In the genomic region with DNA sequence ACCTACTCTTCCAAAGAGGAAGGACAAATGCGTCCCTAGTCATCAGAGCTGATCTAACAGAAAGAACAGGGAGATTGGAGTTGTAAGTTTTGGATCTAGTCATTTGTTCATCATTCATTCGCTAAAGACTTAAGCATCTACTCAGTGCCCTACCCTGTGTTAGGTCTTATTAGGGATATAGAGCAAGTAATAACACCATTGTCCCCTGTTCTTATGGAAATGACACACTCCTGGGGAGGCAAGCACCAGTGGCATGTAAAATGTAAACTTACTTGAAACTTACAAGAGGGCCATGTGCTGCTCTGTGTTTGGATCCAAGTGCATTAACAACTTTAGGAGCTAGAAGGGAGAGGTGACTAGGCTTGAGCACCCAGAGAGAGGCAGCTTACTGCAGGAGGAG, we compare ENCODE assay signal across 28 cellular contexts.
"Had no signal": no experiment of that assay in that cellular context is flagged by ENCODE, and none has a peak within 500 bp of the region (broad histone marks: within the 10 kb centered on the region; RNA-seq: fewer than 3 reads in every experiment).

No MANE protein-coding gene starts in this region.

- H3K4me1 Mint-ChIP-seq: immature natural killer cell; mesothelial cell of epicardium; naive B cell; naive thymus-derived CD8-positive, alpha-beta T cell had no signal

- H3K27ac ChIP-seq: coronary artery, dorsolateral prefrontal cortex, esophagus muscularis mucosa, foreskin keratinocyte, gastroesophageal sphincter, heart right ventricle, lower lobe of right lung had no signal

- DNase-seq: dermis blood vessel endothelial cell; dorsolateral prefrontal cortex; effector CD4-positive, alpha-beta T cell; effector memory CD4-positive, alpha-beta T cell; foreskin keratinocyte; glutamatergic neuron; head of caudate nucleus; heart right ventricle; hippocampal formation; immature natural killer cell; islet precursor cell; kidney; kidney glomerular epithelial cell; left colon; left ventricle myocardium superior; lower lobe of right lung; mesenchymal stem cell; mucosa of descending colon; naive B cell; naive thymus-derived CD8-positive, alpha-beta T cell had no signal

- H3K27me3 Mint-ChIP-seq: naive B cell; naive thymus-derived CD8-positive, alpha-beta T cell had no signal

- H3K4me3 Mint-ChIP-seq: immature natural killer cell; mesothelial cell of epicardium; naive B cell; naive thymus-derived CD8-positive, alpha-beta T cell had no signal

- H3K27me3 ChIP-seq: dorsolateral prefrontal cortex, esophagus muscularis mucosa, foreskin keratinocyte, gastroesophageal sphincter, heart right ventricle had no signal

- H3K9me3 ChIP-seq: esophagus muscularis mucosa, gastroesophageal sphincter, heart right ventricle, lower lobe of right lung, mucosa of descending colon had no signal

- H3K4me3 ChIP-seq: coronary artery, dorsolateral prefrontal cortex, esophagus muscularis mucosa, gastroesophageal sphincter, heart right ventricle, lower lobe of right lung, mucosa of descending colon had no signal

- H3K4me1 ChIP-seq: esophagus muscularis mucosa, foreskin keratinocyte, gastroesophageal sphincter, heart right ventricle, lower lobe of right lung had no signal

- FAIRE-seq: colon, endothelial cell of umbilical vein, frontal cortex, kidney had no signal

- ATAC-seq: foreskin keratinocyte; gastroesophageal sphincter; heart right ventricle; left colon; left lobe of liver; left ventricle myocardium superior; lower lobe of right lung; mucosa of descending colon; naive thymus-derived CD8-positive, alpha-beta T cell had no signal

- H3K9me3 Mint-ChIP-seq: immature natural killer cell; mesothelial cell of epicardium; naive B cell; naive thymus-derived CD8-positive, alpha-beta T cell had no signal

- H3K27ac Mint-ChIP-seq: immature natural killer cell, mesothelial cell of epicardium, naive B cell had no signal
